In genomic region chr12:131949431-131950181, GRCh38 we compare ENCODE assay signal across 8 cellular contexts. TPM values are rescaled to one million over a fixed set of nuclear protein-coding genes. Genes with fewer than 3 reads are reported as not detected.
DNase-seq lines count a peak whose midpoint lies in the region; ATAC-seq and TF ChIP-seq lines count a peak whose summit lies in the region.

Gene EP400, plus strand, starts transcription at chr12:131949942. Its CDS starts 10,678 bp downstream, at chr12:131960620.

- TF ChIP-seq CTCF in lung (IDR thresholded peaks at IDR 0.05; ENCODE audit: control extremely low read depth, extremely low read depth), result peak; percentile 35

- WGBS in lung, 2 donors, result 2% methylated on average over 69 to 97 of the region's 97 CpGs

- H3K36me3 Mint-ChIP-seq in CD4-positive, CD25-positive, alpha-beta regulatory T cell, result peaks cover 4% of the 10 kb centered on the region
- H3K36me3 Mint-ChIP-seq in activated CD4-positive, alpha-beta memory T cell treated with anti-CD3 and anti-CD28 coated beads, Interleukin-2, amount 10 ng/mL, durations not matched to agents 7 days and 5 days (ENCODE audit: low read depth), result peaks cover 10% of the 10 kb centered on the region

- H3K4me1 Mint-ChIP-seq in CD4-positive, CD25-positive, alpha-beta regulatory T cell, result peaks cover 0 to 50% (median 27%) of the 10 kb centered on the region in 4 donors
- H3K4me1 Mint-ChIP-seq in activated CD4-positive, alpha-beta memory T cell treated with anti-CD3 and anti-CD28 coated beads, Interleukin-2, amount 10 ng/mL, durations not matched to agents 7 days and 5 days, result peaks cover 41% of the 10 kb centered on the region

- H3K27ac Mint-ChIP-seq in CD4-positive, CD25-positive, alpha-beta regulatory T cell, result peak within 1 kb of the TSS; percentile 85 to 96 (median 94)
- H3K27ac Mint-ChIP-seq in activated CD4-positive, alpha-beta memory T cell treated with anti-CD3 and anti-CD28 coated beads, Interleukin-2, amount 10 ng/mL, durations not matched to agents 7 days and 5 days, result peak within 1 kb of the TSS; percentile 92

- ATAC-seq in CD4-positive, CD25-positive, alpha-beta regulatory T cell (ENCODE audit: low read depth in 2 of 2), result peak; percentile 94 to 96
- peak; percentile 76 for ATAC-seq in GM19438 (IDR thresholded peaks at IDR 0.05; ENCODE audit: low read depth, unreplicated experiment)
- ATAC-seq in lung (ENCODE audit: insufficient read depth, low FRiP score), result peak; percentile 100

- H3K36me3 ChIP-seq in CD4-positive, CD25-positive, alpha-beta regulatory T cell (ENCODE audit: control insufficient read depth, insufficient read depth, low read length), result peaks cover 2% of the 10 kb centered on the region
- peaks cover under 1 to 2% of the 10 kb centered on the region in 2 donors for H3K36me3 ChIP-seq in lung (ENCODE audit: control insufficient read depth in 2 of 2, insufficient read depth in 2 of 2, low read length in 2 of 2)

- peak within 1 kb of the TSS; percentile 65 for H3K27ac ChIP-seq in CD4-positive, CD25-positive, alpha-beta regulatory T cell (ENCODE audit: insufficient read depth, low read length, poor library complexity, severe bottlenecking)
- peak within 1 kb of the TSS; percentile 83 to 87 for H3K27ac ChIP-seq in lung (ENCODE audit: low read depth in 1 of 2, low read length in 1 of 2)

- DNase-seq in CD4-positive, CD25-positive, alpha-beta regulatory T cell, result peak; percentile 87 to 96 (median 91)
- DNase-seq in HK-2 (ENCODE audit: unreplicated experiment), result peak; percentile 91
- peak; percentile 70 for DNase-seq in NCI-H82 treated with DMSO at 0.1 percent for 48 hours (lab: John Stamatoyannopoulos, UW; ENCODE audit: unreplicated experiment)
- DNase-seq in activated CD4-positive, alpha-beta memory T cell treated with anti-CD3 and anti-CD28 coated beads, Interleukin-2, amount 10 ng/mL, durations not matched to agents 7 days and 5 days, result peak; percentile 94
- DNase-seq in ecto neural progenitor cell (ENCODE audit: low spot score), result peak; percentile 98
- peak; percentile 95 for DNase-seq in lung (ENCODE audit: low spot score)
- peak; percentile 83 to 96 (median 92) for DNase-seq in stimulated activated CD4-positive, alpha-beta T cell treated with anti-CD3 and anti-CD28 coated beads, TNF-alpha, amount 100 ng/mL, for 24 hours (ENCODE audit: low read depth in 3 of 3)

- peak within 1 kb of the TSS; percentile 67 for H3K4me3 ChIP-seq in CD4-positive, CD25-positive, alpha-beta regulatory T cell (ENCODE audit: low read depth, low read length)
- peak within 1 kb of the TSS; percentile 96 for H3K4me3 ChIP-seq in lung

- no peaks in the 10 kb centered on the region for H3K27me3 ChIP-seq in CD4-positive, CD25-positive, alpha-beta regulatory T cell (ENCODE audit: control insufficient read depth, insufficient read depth, low read length)
- H3K27me3 ChIP-seq in lung (ENCODE audit: control insufficient read depth, insufficient read depth), result no peaks in the 10 kb centered on the region

- CTCF ChIA-PET in activated CD4-positive, alpha-beta memory T cell treated with anti-CD3 and anti-CD28 coated beads, Interleukin-2, amount 10 ng/mL, durations not matched to agents 7 days and 5 days (lab: Charles Lee), result interaction anchor here (0.6 to 1.8 kb wide), 3 partner anchors 20 to 845 kb away, joined by 3 to 7 read pairs (median 3); no protein-coding TSS in a partner anchor

- no peaks in the 10 kb centered on the region for H3K9me3 Mint-ChIP-seq in CD4-positive, CD25-positive, alpha-beta regulatory T cell
- no peaks in the 10 kb centered on the region for H3K9me3 Mint-ChIP-seq in activated CD4-positive, alpha-beta memory T cell treated with anti-CD3 and anti-CD28 coated beads, Interleukin-2, amount 10 ng/mL, durations not matched to agents 7 days and 5 days

- peaks cover 37% of the 10 kb centered on the region for H3K4me1 ChIP-seq in CD4-positive, CD25-positive, alpha-beta regulatory T cell (ENCODE audit: control insufficient read depth, insufficient read depth, low read length, poor library complexity, severe bottlenecking)
- peaks cover 6 to 8% of the 10 kb centered on the region in 2 donors for H3K4me1 ChIP-seq in lung (ENCODE audit: control insufficient read depth in 2 of 2, insufficient read depth in 2 of 2, low read length in 2 of 2)

- no peaks in the 10 kb centered on the region for H3K27me3 Mint-ChIP-seq in CD4-positive, CD25-positive, alpha-beta regulatory T cell
- H3K27me3 Mint-ChIP-seq in activated CD4-positive, alpha-beta memory T cell treated with anti-CD3 and anti-CD28 coated beads, Interleukin-2, amount 10 ng/mL, durations not matched to agents 7 days and 5 days, result no peaks in the 10 kb centered on the region

- H3K4me3 Mint-ChIP-seq in CD4-positive, CD25-positive, alpha-beta regulatory T cell, result peak within 1 kb of the TSS; percentile 91 to 97 (median 94)
- peak within 1 kb of the TSS; percentile 91 for H3K4me3 Mint-ChIP-seq in activated CD4-positive, alpha-beta memory T cell treated with anti-CD3 and anti-CD28 coated beads, Interleukin-2, amount 10 ng/mL, durations not matched to agents 7 days and 5 days

- no peaks in the 10 kb centered on the region for H3K9me3 ChIP-seq in CD4-positive, CD25-positive, alpha-beta regulatory T cell (ENCODE audit: control insufficient read depth in 2 of 2, low read length in 2 of 2)
- peaks cover 0 to 2% of the 10 kb centered on the region in 2 donors for H3K9me3 ChIP-seq in lung (ENCODE audit: control insufficient read depth in 2 of 2, insufficient read depth in 1 of 2, low read length in 1 of 2)

- POLR2A ChIA-PET in activated CD4-positive, alpha-beta memory T cell treated with anti-CD3 and anti-CD28 coated beads, Interleukin-2, amount 10 ng/mL, durations not matched to agents 7 days and 5 days (lab: Charles Lee), result interaction anchor here (0.6 to 3.0 kb wide), 5 partner anchors 8 to 239 kb away, joined by 3 to 34 read pairs (median 4); partner anchors contain the start of genes PUS1 and SFSWAP

RNA-seq across cellular contexts. Expression of gene EP400, which starts in this region (rescaled TPM):
- 77.9 TPM for total RNA-seq in CD4-positive, CD25-positive, alpha-beta regulatory T cell
- 1 to 10 TPM; 1.2 to 2.1 (median 1.6) TPM for polyA plus RNA-seq in CD4-positive, CD25-positive, alpha-beta regulatory T cell
- 10 to 100 TPM; 42.2 to 43.4 TPM for total RNA-seq in activated CD4-positive, alpha-beta memory T cell treated with anti-CD3 and anti-CD28 coated beads, Interleukin-2, amount 10 ng/mL, durations not matched to agents 7 days and 5 days
- 10 to 100 TPM; 35.5 to 47.8 TPM for total RNA-seq in lung
- polyA plus RNA-seq in lung, result 10 to 100 TPM; 11.4 to 16.0 TPM

Comparison
In these comparisons a context has a peak if more than half of its experiments do, and no peak if none do; other contexts are left out.
1. Peak in every context shown above with its lines: DNase-seq, ATAC-seq, H3K4me3 ChIP-seq and H3K27ac ChIP-seq.